Comparison of ENCODE assay signal across 34 cellular contexts in genomic region chr9:75274781-75275180, GRCh38.
"Had no signal": no experiment of that assay in that cellular context is flagged by ENCODE, and none has a peak within 500 bp of the region (broad histone marks: within the 10 kb centered on the region; RNA-seq: fewer than 3 reads in every experiment).

No MANE protein-coding gene starts in this region.

- H3K9me3 ChIP-seq: adrenal gland, ascending aorta had no signal

- H3K36me3 ChIP-seq: adrenal gland, ascending aorta, cardiac muscle cell had no signal

- H3K4me1 ChIP-seq: adrenal gland, ascending aorta had no signal

- FAIRE-seq: bronchial epithelial cell, TTC549 had no signal

- ATAC-seq: activated CD8-positive, alpha-beta T cell treated with anti-CD3 and anti-CD28 coated beads for 36 hours; activated naive CD4-positive, alpha-beta T cell treated with anti-CD3 and anti-CD28 coated beads, Interleukin-2, amount 50 U/mL, for 72 hours; activated T-cell treated with anti-CD3 and anti-CD28 coated beads, Interleukin-2, amount 50 U/mL, for 4 hours; activated T-cell treated with anti-CD3 and anti-CD28 coated beads, Interleukin-2, amount 50 U/mL, for 72 hours; activated T-helper 17 cell treated with anti-CD3 and anti-CD28 coated beads, Interleukin-2, amount 50 U/mL, for 72 hours had no signal

- H3K4me3 ChIP-seq: adrenal gland, ascending aorta, cardiac muscle cell had no signal

- H3K27me3 ChIP-seq: adrenal gland, ascending aorta, cardiac muscle cell had no signal

- H3K27ac ChIP-seq: adrenal gland, ascending aorta, cardiac muscle cell, VCaP had no signal

- DNase-seq: activated B cell treated with CpG ODN at 0.5 μM for 24 hours; activated CD4-positive, alpha-beta memory T cell treated with anti-CD3 and anti-CD28 coated beads for 36 hours; activated CD4-positive, alpha-beta T cell treated with anti-CD3 and anti-CD28 coated beads for 4 hours; activated CD4-positive, alpha-beta T cell treated with anti-CD3 and anti-CD28 coated beads, Interleukin-2, amount 10 ng/mL, durations not matched to agents 24 days and 14 days; activated CD4-positive, alpha-beta T cell treated with anti-CD3 and anti-CD28 coated beads, Interleukin-2, amount 50 U/mL, for 1 hour; activated CD4-positive, alpha-beta T cell treated with anti-CD3 and anti-CD28 coated beads, Interleukin-2, amount 50 U/mL, for 4 hours; activated CD4-positive, CD25-positive, alpha-beta regulatory T cell treated with anti-CD3 and anti-CD28 coated beads, Interleukin-2, amount 50 U/mL, for 72 hours; activated CD8-positive, alpha-beta memory T cell treated with anti-CD3 and anti-CD28 coated beads, Interleukin-2, amount 50 U/mL, for 4 hours; activated CD8-positive, alpha-beta T cell treated with anti-CD3 and anti-CD28 coated beads for 36 hours; activated effector memory CD4-positive, alpha-beta T cell treated with anti-CD3 and anti-CD28 coated beads, Interleukin-2, amount 50 U/mL, for 16 hours; activated gamma-delta T cell treated with Interleukin-2 at 50 U/mL for 16 hours; activated naive CD4-positive, alpha-beta T cell; activated naive CD4-positive, alpha-beta T cell treated with anti-CD3 and anti-CD28 coated beads for 36 hours; activated naive CD4-positive, alpha-beta T cell treated with anti-CD3 and anti-CD28 coated beads, Interleukin-2, amount 50 U/mL, for 16 hours; activated naive CD8-positive, alpha-beta T cell treated with anti-CD3 and anti-CD28 coated beads for 36 hours; activated T-cell treated with anti-CD3 and anti-CD28 coated beads for 4 hours; activated T-cell treated with anti-CD3 and anti-CD28 coated beads, Interleukin-2, amount 50 U/mL, for 1 hour; activated T-cell treated with anti-CD3 and anti-CD28 coated beads, Interleukin-2, amount 50 U/mL, for 4 hours; activated T-cell treated with anti-CD3 and anti-CD28 coated beads, Interleukin-2, amount 50 U/mL, for 72 hours; adrenal gland; amygdala; anterior cingulate cortex; caudate nucleus; cerebellar nuclear complex; T-helper 1 cell; T-helper 2 cell; T-helper 9 cell had no signal
